Comparison of ENCODE assay signal across 7 cellular contexts in the genomic region with DNA sequence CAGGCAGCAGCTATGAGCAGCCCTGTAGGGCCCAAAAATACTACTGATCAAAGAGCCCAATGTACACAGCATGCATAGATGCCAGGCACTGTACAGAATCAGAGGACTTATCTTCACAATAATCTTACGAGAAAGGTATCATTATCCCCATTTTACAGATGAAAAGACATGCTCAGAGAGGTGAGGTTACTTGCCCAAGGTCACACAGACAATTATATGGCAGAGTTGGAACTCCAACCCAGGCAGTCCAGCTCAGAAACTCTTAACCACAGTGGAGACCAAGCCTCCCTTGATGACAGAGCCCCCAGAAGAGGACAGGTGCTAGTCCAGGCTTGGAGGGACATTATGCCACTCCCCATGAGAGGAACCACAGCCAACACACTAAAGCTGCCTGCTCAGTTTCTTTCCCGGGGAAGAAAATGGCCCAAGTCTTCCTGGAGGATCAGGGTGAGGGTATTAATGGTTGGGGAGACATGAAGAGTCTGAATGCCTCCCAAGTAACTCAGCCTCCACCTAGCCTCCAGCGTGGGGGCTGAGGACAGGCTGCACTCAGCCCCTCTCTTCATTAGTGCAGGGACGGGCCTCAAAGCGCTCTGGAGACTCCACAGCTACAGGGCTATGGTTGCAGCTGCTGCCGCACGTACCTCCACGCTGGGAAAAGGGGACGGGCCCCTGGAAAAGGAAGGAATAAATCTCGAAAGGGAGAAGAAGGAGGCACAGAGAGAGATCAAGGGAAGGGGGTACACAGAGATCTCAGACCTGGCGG. TPM values are rescaled to one million over a fixed set of nuclear protein-coding genes. Genes with fewer than 3 reads are reported as not detected.
DNase-seq lines count a peak whose midpoint lies in the region; ATAC-seq and TF ChIP-seq lines count a peak whose summit lies in the region.

No MANE protein-coding gene starts in this region.

- H3K4me3 ChIP-seq in effector memory CD4-positive, alpha-beta T cell (ENCODE audit: insufficient read depth, low read depth, low read length, poor library complexity, severe bottlenecking) = peak overlapping the region; percentile 77

- no peaks in the 10 kb centered on the region for H3K9me3 ChIP-seq in effector memory CD4-positive, alpha-beta T cell (ENCODE audit: control insufficient read depth, low read length)

- no peak for TF ChIP-seq CTCF in GM13976 (IDR thresholded peaks at IDR 0.05; ENCODE audit: borderline replicate concordance, control extremely low read depth, extremely low read depth, insufficient read depth, missing control alignments)

- ATAC-seq in naive B cell (ENCODE audit: low read depth in 2 of 2) = no peak

- H3K27ac Mint-ChIP-seq in naive B cell = peak overlapping the region; percentile 29 to 99 (median 94)

- no peaks in the 10 kb centered on the region for H3K9me3 Mint-ChIP-seq in naive B cell

- peaks cover 61 to 66% (median 61%) of the 10 kb centered on the region in 3 donors for H3K4me1 Mint-ChIP-seq in naive B cell

- H3K36me3 ChIP-seq in effector memory CD4-positive, alpha-beta T cell (ENCODE audit: control insufficient read depth, insufficient read depth, low read length) = peaks cover 38% of the 10 kb centered on the region

- peak; percentile 52 for DNase-seq in GM13976 (ENCODE audit: low spot score)
- peak; percentile 28 for DNase-seq in NCI-H510A treated with DMSO at 0.1 percent for 48 hours (lab: John Stamatoyannopoulos, UW)
- no peak for DNase-seq in effector memory CD4-positive, alpha-beta T cell
- DNase-seq in naive B cell = peak; percentile 5
- no peak for DNase-seq in SIG-M5 (lab: John Stamatoyannopoulos, UW)
- no peak for DNase-seq in MV-4-11 (lab: John Stamatoyannopoulos, UW)
- DNase-seq in activated CD4-positive, alpha-beta T cell treated with anti-CD3 and anti-CD28 coated beads for 4 hours = no peak

- H3K36me3 Mint-ChIP-seq in naive B cell = peaks cover 20 to 21% of the 10 kb centered on the region in 2 donors

- peak overlapping the region; percentile 89 for H3K27ac ChIP-seq in effector memory CD4-positive, alpha-beta T cell (ENCODE audit: insufficient read depth, low read length, poor library complexity, severe bottlenecking)

- H3K27me3 Mint-ChIP-seq in naive B cell = no peaks in the 10 kb centered on the region

- in situ Hi-C loops in GM13976 (cut with MboI; ENCODE audit: low sequenced_read_pairs, unreplicated experiment) = no loop called here

- H3K27me3 ChIP-seq in effector memory CD4-positive, alpha-beta T cell (replicated peaks; ENCODE audit: control insufficient read depth, insufficient read depth, low read length, poor library complexity, severe bottlenecking) = no peaks in the 10 kb centered on the region

- H3K4me3 Mint-ChIP-seq in naive B cell = peak overlapping the region; percentile 78 to 100 (median 94)

- peaks cover 40% of the 10 kb centered on the region for H3K4me1 ChIP-seq in effector memory CD4-positive, alpha-beta T cell (ENCODE audit: control insufficient read depth, insufficient read depth, low read length, poor library complexity, severe bottlenecking)

RNA-seq across cellular contexts. Expression of gene UNC119, which starts 0.8 kb away (rescaled TPM):
- polyA plus RNA-seq in naive B cell (ENCODE audit: low read depth in 6 of 6) = 10 to 100 TPM; 69.7 to 93.0 (median 75.3) TPM

RNA-seq across cellular contexts. Expression of gene PIGS, which starts 19.7 kb away (rescaled TPM):
- 10 to 100 TPM; 31.3 to 61.7 (median 46.0) TPM for polyA plus RNA-seq in naive B cell (ENCODE audit: low read depth in 6 of 6)

RNA-seq across cellular contexts. Expression of gene ALDOC, which starts 25.1 kb away (rescaled TPM):
- 10 to 100 TPM; 30.6 to 67.9 (median 48.3) TPM for polyA plus RNA-seq in naive B cell (ENCODE audit: low read depth in 6 of 6)

RNA-seq across cellular contexts. Expression of gene FOXN1, which starts 45.5 kb away (rescaled TPM):
- not detected for polyA plus RNA-seq in naive B cell (ENCODE audit: low read depth in 6 of 6)

RNA-seq across cellular contexts. Expression of gene SPAG5, which starts 47.2 kb away (rescaled TPM):
- polyA plus RNA-seq in naive B cell (ENCODE audit: low read depth in 6 of 6) = 1 to 10 TPM in 1 of 6 donors, under 1 TPM in 4, not detected in 1; 0.26 to 1.1 (median 0.62) TPM

Comparison
In these comparisons a context has a peak if more than half of its experiments do, and no peak if none do; other contexts are left out.
1. DNase-seq: peak in GM13976 (single experiment), NCI-H510A treated with DMSO at 0.1 percent for 48 hours (single experiment) and naive B cell (single experiment); none in effector memory CD4-positive, alpha-beta T cell (0 of 3), SIG-M5 (single experiment), MV-4-11 (single experiment) and activated CD4-positive, alpha-beta T cell treated with anti-CD3 and anti-CD28 coated beads for 4 hours (0 of 2).